Comparison of ENCODE assay signal across 1 cellular context in the genomic region with DNA sequence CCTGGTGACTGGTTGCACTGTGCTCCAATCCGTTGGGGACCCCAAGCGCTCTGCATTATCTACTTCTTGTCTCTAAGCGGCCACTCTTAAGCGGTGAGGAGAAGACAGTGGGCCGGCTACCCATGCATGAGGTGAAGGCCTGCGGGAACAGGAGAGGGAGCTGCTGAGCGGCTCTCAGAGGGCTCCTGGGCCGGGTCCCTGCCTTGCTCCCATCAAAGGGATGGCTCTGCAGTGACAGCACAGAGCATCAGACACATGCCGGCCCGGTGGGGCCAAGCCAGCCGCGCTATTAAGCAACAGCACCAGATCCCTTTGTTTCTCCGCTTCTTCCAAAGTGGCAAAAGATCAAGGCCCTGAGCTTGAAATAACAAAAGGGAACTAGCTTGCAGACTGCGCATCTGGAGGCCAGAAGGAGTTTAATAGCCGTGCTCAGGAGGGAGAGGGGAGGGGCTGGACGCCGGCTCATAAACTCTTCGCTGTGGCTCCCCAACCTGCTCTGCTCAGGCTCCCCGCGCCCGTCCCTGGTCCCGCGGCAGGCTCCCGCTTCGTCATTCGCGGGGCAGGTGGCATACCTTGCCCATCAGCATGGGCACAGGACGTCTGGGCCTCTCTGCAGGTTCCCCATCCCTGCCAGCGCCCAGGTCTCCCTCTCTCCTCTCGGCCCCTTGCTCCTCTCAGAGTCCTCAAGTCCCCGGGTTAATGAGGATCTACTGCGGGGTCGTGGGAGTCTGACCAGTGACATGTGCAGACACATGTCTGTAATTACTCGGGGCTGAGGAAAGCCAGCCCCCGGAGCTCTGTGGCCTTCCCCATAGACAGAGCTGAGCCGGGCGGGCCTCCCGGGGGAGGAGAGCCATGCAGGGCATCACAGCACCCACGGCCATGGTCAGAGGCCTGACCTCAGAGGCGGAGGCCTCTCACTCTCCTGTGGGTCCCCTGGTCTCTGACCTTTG.
A peak's percentile ranks its signal among the peaks of the same experiment; 100 is the strongest.
TF ChIP-seq lines count a peak whose summit lies in the region.

No MANE protein-coding gene starts in this region.

TF ChIP-seq in HepG2, 621 proteins besides CTCF, POLR2A, EP300 and RAD21 (continued from another document and continues in another):
- TF ChIP-seq, protein P1, sequence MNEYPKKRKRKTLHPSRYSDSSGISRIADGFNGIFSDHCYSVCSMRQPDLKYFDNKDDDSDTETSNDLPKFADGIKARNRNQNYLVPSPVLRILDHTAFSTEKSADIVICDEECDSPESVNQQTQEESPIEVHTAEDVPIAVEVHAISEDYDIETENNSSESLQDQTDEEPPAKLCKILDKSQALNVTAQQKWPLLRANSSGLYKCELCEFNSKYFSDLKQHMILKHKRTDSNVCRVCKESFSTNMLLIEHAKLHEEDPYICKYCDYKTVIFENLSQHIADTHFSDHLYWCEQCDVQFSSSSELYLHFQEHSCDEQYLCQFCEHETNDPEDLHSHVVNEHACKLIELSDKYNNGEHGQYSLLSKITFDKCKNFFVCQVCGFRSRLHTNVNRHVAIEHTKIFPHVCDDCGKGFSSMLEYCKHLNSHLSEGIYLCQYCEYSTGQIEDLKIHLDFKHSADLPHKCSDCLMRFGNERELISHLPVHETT (CRISPR knock-in tag; conservative IDR thresholded peaks at IDR 0.05), result no peak
- no peak for TF ChIP-seq KLF9 (CRISPR knock-in tag; IDR thresholded peaks at IDR 0.05; ENCODE audit: low read depth)
- no peak for TF ChIP-seq ZNF674 (CRISPR knock-in tag; IDR thresholded peaks at IDR 0.05; ENCODE audit: low read depth)
- peak; percentile 41; the same call in 1 of the 2 replicates for TF ChIP-seq MIER3 (CRISPR knock-in tag; IDR thresholded peaks at IDR 0.05; ENCODE audit: borderline replicate concordance)
- TF ChIP-seq ISL2 (CRISPR knock-in tag; IDR thresholded peaks at IDR 0.05), result 0 out of 2 replicates have a peak, but pooled peaks have one; percentile 61
- TF ChIP-seq ZNF160 (CRISPR knock-in tag; IDR thresholded peaks at IDR 0.05), result no peak
- TF ChIP-seq CEBPG (CRISPR knock-in tag; IDR thresholded peaks at IDR 0.05), result peak; percentile 89
- no peak for TF ChIP-seq MZF1 (CRISPR knock-in tag; IDR thresholded peaks at IDR 0.05; ENCODE audit: borderline replicate concordance)
- no peak for TF ChIP-seq RFXANK (CRISPR knock-in tag; IDR thresholded peaks at IDR 0.05)
- TF ChIP-seq, protein P2, sequence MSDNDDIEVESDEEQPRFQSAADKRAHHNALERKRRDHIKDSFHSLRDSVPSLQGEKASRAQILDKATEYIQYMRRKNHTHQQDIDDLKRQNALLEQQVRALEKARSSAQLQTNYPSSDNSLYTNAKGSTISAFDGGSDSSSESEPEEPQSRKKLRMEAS (IDR thresholded peaks at IDR 0.05), result peak; percentile 69
- TF ChIP-seq ZNF670 (CRISPR knock-in tag; IDR thresholded peaks at IDR 0.05; ENCODE audit: borderline replicate concordance), result no peak
- no peak for TF ChIP-seq ZFP1 (CRISPR knock-in tag; IDR thresholded peaks at IDR 0.05)
- TF ChIP-seq RXRA (CRISPR knock-in tag; IDR thresholded peaks at IDR 0.05), result peak; percentile 70; the same call in 1 of the 2 replicates
- TF ChIP-seq CEBPB (IDR thresholded peaks at IDR 0.05; ENCODE audit: borderline replicate concordance, low read depth, low read length), result peak; percentile 95
- TF ChIP-seq ZNF768 (CRISPR knock-in tag; IDR thresholded peaks at IDR 0.05), result no peak
- TF ChIP-seq ZNF367 (CRISPR knock-in tag; IDR thresholded peaks at IDR 0.05; ENCODE audit: borderline replicate concordance), result no peak
- no peak for TF ChIP-seq ZNF75D (CRISPR knock-in tag; IDR thresholded peaks at IDR 0.05; ENCODE audit: borderline replicate concordance)
- TF ChIP-seq, protein P3, sequence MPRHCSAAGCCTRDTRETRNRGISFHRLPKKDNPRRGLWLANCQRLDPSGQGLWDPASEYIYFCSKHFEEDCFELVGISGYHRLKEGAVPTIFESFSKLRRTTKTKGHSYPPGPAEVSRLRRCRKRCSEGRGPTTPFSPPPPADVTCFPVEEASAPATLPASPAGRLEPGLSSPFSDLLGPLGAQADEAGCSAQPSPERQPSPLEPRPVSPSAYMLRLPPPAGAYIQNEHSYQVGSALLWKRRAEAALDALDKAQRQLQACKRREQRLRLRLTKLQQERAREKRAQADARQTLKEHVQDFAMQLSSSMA (CRISPR knock-in tag; IDR thresholded peaks at IDR 0.05), result no peak
- TF ChIP-seq MXI1 (IDR thresholded peaks at IDR 0.05; ENCODE audit: borderline replicate concordance, low read depth, low read length), result peak; percentile 76; the same call in 1 of the 3 replicates
- TF ChIP-seq, protein P4, sequence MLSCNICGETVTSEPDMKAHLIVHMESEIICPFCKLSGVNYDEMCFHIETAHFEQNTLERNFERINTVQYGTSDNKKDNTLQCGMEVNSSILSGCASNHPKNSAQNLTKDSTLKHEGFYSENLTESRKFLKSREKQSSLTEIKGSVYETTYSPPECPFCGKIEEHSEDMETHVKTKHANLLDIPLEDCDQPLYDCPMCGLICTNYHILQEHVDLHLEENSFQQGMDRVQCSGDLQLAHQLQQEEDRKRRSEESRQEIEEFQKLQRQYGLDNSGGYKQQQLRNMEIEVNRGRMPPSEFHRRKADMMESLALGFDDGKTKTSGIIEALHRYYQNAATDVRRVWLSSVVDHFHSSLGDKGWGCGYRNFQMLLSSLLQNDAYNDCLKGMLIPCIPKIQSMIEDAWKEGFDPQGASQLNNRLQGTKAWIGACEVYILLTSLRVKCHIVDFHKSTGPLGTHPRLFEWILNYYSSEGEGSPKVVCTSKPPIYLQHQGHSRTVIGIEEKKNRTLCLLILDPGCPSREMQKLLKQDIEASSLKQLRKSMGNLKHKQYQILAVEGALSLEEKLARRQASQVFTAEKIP (CRISPR knock-in tag; IDR thresholded peaks at IDR 0.05; ENCODE audit: borderline replicate concordance), result no peak
- TF ChIP-seq U2AF1 (optimal IDR thresholded peaks at IDR 0.05; ENCODE audit: low read depth, low read length), result no peak
- no peak for TF ChIP-seq NFE2L2 (IDR thresholded peaks at IDR 0.05; ENCODE audit: low read length)
- TF ChIP-seq RORA (CRISPR knock-in tag; IDR thresholded peaks at IDR 0.05), result no peak
- TF ChIP-seq ATF7-NPFF (CRISPR knock-in tag; IDR thresholded peaks at IDR 0.05; ENCODE audit: low read depth), result no peak
- TF ChIP-seq HDAC6 (IDR thresholded peaks at IDR 0.05; ENCODE audit: low read depth, low read length), result no peak
- no peak for TF ChIP-seq ARNTL (CRISPR knock-in tag; IDR thresholded peaks at IDR 0.05)
- TF ChIP-seq ZFP36L1 (CRISPR knock-in tag; IDR thresholded peaks at IDR 0.05), result no peak
- no peak for TF ChIP-seq KAT8 (CRISPR knock-in tag; IDR thresholded peaks at IDR 0.05)
- no peak for TF ChIP-seq SOX6 (IDR thresholded peaks at IDR 0.05)
- TF ChIP-seq SOX6 (CRISPR knock-in tag; IDR thresholded peaks at IDR 0.05), result peak; percentile 96
- no peak for TF ChIP-seq ZBTB7A (CRISPR knock-in tag; IDR thresholded peaks at IDR 0.05)
- no peak for TF ChIP-seq CHCHD3 (CRISPR knock-in tag; IDR thresholded peaks at IDR 0.05)
- TF ChIP-seq ZNF256 (CRISPR knock-in tag; conservative IDR thresholded peaks at IDR 0.05), result no peak
- no peak for TF ChIP-seq ZNF841 (CRISPR knock-in tag; IDR thresholded peaks at IDR 0.05; ENCODE audit: borderline replicate concordance)
- TF ChIP-seq ZNF44 (CRISPR knock-in tag; IDR thresholded peaks at IDR 0.05), result no peak
- TF ChIP-seq ZNF441 (CRISPR knock-in tag; IDR thresholded peaks at IDR 0.05; ENCODE audit: borderline replicate concordance), result no peak
- 0 out of 2 replicates have a peak, but pooled peaks have one; percentile 31 for TF ChIP-seq KDM6A (CRISPR knock-in tag; IDR thresholded peaks at IDR 0.05; ENCODE audit: low read depth)
- no peak for TF ChIP-seq ZNF747 (CRISPR knock-in tag; IDR thresholded peaks at IDR 0.05; ENCODE audit: borderline replicate concordance)
- TF ChIP-seq NFE2 (CRISPR knock-in tag; IDR thresholded peaks at IDR 0.05), result no peak
- TF ChIP-seq SIX4 (CRISPR knock-in tag; IDR thresholded peaks at IDR 0.05), result no peak
- no peak; the same call in 1 of the 2 replicates for TF ChIP-seq NR2C2 (CRISPR knock-in tag; IDR thresholded peaks at IDR 0.05; ENCODE audit: borderline replicate concordance)
- TF ChIP-seq, protein P5, sequence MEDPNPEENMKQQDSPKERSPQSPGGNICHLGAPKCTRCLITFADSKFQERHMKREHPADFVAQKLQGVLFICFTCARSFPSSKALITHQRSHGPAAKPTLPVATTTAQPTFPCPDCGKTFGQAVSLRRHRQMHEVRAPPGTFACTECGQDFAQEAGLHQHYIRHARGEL (CRISPR knock-in tag; IDR thresholded peaks at IDR 0.05), result no peak
- TF ChIP-seq PCBP2 (optimal IDR thresholded peaks at IDR 0.05; ENCODE audit: low read depth, low read length, poor library complexity, severe bottlenecking), result no peak
- TF ChIP-seq TCF7L2 (IDR thresholded peaks at IDR 0.05; ENCODE audit: low read depth, low read length), result peak; percentile 30; the same call in 1 of the 2 replicates
- no peak for TF ChIP-seq HMGA1 (CRISPR knock-in tag; conservative IDR thresholded peaks at IDR 0.05)
- no peak for TF ChIP-seq ERF (CRISPR knock-in tag; IDR thresholded peaks at IDR 0.05)
- TF ChIP-seq PHB2 (IDR thresholded peaks at IDR 0.05; ENCODE audit: partially characterized antibody), result no peak
- no peak for TF ChIP-seq TBX2 (CRISPR knock-in tag; IDR thresholded peaks at IDR 0.05; ENCODE audit: borderline replicate concordance)
- no peak for TF ChIP-seq ZNF577 (CRISPR knock-in tag; IDR thresholded peaks at IDR 0.05; ENCODE audit: borderline replicate concordance, low read depth)
- TF ChIP-seq, protein P6, sequence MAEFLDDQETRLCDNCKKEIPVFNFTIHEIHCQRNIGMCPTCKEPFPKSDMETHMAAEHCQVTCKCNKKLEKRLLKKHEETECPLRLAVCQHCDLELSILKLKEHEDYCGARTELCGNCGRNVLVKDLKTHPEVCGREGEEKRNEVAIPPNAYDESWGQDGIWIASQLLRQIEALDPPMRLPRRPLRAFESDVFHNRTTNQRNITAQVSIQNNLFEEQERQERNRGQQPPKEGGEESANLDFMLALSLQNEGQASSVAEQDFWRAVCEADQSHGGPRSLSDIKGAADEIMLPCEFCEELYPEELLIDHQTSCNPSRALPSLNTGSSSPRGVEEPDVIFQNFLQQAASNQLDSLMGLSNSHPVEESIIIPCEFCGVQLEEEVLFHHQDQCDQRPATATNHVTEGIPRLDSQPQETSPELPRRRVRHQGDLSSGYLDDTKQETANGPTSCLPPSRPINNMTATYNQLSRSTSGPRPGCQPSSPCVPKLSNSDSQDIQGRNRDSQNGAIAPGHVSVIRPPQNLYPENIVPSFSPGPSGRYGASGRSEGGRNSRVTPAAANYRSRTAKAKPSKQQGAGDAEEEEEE (CRISPR knock-in tag; IDR thresholded peaks at IDR 0.05; ENCODE audit: borderline replicate concordance), result no peak
- TF ChIP-seq, protein P7, sequence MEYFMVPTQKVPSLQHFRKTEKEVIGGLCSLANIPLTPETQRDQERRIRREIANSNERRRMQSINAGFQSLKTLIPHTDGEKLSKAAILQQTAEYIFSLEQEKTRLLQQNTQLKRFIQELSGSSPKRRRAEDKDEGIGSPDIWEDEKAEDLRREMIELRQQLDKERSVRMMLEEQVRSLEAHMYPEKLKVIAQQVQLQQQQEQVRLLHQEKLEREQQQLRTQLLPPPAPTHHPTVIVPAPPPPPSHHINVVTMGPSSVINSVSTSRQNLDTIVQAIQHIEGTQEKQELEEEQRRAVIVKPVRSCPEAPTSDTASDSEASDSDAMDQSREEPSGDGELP (IDR thresholded peaks at IDR 0.05; ENCODE audit: borderline replicate concordance, low read depth), result peak; percentile 67; the same call in 1 of the 2 replicates
- TF ChIP-seq, protein P8, sequence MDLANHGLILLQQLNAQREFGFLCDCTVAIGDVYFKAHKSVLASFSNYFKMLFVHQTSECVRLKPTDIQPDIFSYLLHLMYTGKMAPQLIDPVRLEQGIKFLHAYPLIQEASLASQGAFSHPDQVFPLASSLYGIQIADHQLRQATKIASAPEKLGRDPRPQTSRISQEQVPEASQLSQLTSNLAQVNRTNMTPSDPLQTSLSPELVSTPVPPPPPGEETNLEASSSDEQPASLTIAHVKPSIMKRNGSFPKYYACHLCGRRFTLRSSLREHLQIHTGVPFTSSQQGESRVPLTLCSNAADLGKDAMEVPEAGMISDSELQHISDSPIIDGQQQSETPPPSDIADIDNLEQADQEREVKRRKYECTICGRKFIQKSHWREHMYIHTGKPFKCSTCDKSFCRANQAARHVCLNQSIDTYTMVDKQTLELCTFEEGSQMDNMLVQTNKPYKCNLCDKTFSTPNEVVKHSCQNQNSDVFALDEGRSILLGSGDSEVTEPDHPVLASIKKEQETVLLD (CRISPR knock-in tag; IDR thresholded peaks at IDR 0.05; ENCODE audit: low read depth), result no peak
- TF ChIP-seq, protein P9, sequence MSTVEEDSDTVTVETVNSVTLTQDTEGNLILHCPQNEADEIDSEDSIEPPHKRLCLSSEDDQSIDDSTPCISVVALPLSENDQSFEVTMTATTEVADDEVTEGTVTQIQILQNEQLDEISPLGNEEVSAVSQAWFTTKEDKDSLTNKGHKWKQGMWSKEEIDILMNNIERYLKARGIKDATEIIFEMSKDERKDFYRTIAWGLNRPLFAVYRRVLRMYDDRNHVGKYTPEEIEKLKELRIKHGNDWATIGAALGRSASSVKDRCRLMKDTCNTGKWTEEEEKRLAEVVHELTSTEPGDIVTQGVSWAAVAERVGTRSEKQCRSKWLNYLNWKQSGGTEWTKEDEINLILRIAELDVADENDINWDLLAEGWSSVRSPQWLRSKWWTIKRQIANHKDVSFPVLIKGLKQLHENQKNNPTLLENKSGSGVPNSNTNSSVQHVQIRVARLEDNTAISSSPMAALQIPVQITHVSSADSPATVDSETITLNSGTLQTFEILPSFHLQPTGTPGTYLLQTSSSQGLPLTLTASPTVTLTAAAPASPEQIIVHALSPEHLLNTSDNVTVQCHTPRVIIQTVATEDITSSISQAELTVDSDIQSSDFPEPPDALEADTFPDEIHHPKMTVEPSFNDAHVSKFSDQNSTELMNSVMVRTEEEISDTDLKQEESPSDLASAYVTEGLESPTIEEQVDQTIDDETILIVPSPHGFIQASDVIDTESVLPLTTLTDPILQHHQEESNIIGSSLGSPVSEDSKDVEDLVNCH (CRISPR knock-in tag; IDR thresholded peaks at IDR 0.05), result no peak
